Comparison of ENCODE assay signal across 2 cellular contexts in the genomic region with DNA sequence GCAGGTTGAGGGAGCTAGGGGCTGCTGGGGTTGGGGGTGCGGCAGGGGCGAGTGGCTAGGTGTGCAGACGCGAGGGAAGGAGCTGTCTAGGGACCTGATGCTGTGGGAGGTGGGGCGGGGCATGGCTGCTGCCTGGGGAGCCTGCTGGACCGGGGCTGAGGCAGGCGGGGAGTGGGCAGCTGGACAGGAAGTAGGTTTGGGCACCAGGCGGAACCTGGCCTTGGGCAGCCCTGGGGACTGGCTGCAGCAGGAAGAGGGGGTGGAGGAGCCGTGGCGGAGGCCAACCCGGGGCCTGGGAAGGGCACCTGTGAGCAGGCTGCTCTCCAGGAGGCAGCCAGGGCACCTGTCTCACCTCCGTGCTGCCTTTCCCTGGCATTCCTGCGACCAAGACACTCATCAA.
TF ChIP-seq lines count a peak whose summit lies in the region.

No MANE protein-coding gene starts in this region.

TF ChIP-seq in HEK293, 187 proteins besides CTCF, POLR2A, EP300 and RAD21:
- TF ChIP-seq ZFHX2 (tag by site-specific recombination; conservative IDR thresholded peaks at IDR 0.05) (peak; percentile 51), MZF1 (tag by site-specific recombination; IDR thresholded peaks at IDR 0.05; ENCODE audit: borderline replicate concordance) (no peak), SP2 (tag by site-specific recombination; IDR thresholded peaks at IDR 0.05) (peak; percentile 29), KLF9 (tag by site-specific recombination; IDR thresholded peaks at IDR 0.05; ENCODE audit: low read depth) (no peak), ZBTB8A (tag by site-specific recombination; IDR thresholded peaks at IDR 0.05) (no peak), GLIS1 (tag by site-specific recombination; IDR thresholded peaks at IDR 0.05) (no peak), ZNF223 (tag by site-specific recombination; IDR thresholded peaks at IDR 0.05) (no peak), ZNF747 (tag by site-specific recombination; IDR thresholded peaks at IDR 0.05) (no peak), PRDM1 (tag by site-specific recombination; IDR thresholded peaks at IDR 0.05) (no peak), ZNF785 (tag by site-specific recombination; IDR thresholded peaks at IDR 0.05) (no peak), ZNF366 (tag by site-specific recombination; conservative IDR thresholded peaks at IDR 0.05) (no peak), EGR2 (tag by site-specific recombination; IDR thresholded peaks at IDR 0.05; ENCODE audit: low read depth) (peak; percentile 62; the same call in 1 of the 2 replicates), ZNF23 (tag by site-specific recombination; IDR thresholded peaks at IDR 0.05; ENCODE audit: borderline replicate concordance) (no peak), ZNF514 (tag by site-specific recombination; IDR thresholded peaks at IDR 0.05) (no peak)
- TF ChIP-seq, protein P1, sequence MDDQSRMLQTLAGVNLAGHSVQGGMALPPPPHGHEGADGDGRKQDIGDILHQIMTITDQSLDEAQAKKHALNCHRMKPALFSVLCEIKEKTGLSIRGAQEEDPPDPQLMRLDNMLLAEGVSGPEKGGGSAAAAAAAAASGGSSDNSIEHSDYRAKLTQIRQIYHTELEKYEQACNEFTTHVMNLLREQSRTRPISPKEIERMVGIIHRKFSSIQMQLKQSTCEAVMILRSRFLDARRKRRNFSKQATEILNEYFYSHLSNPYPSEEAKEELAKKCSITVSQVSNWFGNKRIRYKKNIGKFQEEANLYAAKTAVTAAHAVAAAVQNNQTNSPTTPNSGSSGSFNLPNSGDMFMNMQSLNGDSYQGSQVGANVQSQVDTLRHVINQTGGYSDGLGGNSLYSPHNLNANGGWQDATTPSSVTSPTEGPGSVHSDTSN (CRISPR knock-in tag; IDR thresholded peaks at IDR 0.05): no peak
- TF ChIP-seq, protein P2, sequence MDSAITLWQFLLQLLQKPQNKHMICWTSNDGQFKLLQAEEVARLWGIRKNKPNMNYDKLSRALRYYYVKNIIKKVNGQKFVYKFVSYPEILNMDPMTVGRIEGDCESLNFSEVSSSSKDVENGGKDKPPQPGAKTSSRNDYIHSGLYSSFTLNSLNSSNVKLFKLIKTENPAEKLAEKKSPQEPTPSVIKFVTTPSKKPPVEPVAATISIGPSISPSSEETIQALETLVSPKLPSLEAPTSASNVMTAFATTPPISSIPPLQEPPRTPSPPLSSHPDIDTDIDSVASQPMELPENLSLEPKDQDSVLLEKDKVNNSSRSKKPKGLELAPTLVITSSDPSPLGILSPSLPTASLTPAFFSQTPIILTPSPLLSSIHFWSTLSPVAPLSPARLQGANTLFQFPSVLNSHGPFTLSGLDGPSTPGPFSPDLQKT (IDR thresholded peaks at IDR 0.05; ENCODE audit: borderline replicate concordance, low read depth, low read length): no peak
- TF ChIP-seq, protein P3, sequence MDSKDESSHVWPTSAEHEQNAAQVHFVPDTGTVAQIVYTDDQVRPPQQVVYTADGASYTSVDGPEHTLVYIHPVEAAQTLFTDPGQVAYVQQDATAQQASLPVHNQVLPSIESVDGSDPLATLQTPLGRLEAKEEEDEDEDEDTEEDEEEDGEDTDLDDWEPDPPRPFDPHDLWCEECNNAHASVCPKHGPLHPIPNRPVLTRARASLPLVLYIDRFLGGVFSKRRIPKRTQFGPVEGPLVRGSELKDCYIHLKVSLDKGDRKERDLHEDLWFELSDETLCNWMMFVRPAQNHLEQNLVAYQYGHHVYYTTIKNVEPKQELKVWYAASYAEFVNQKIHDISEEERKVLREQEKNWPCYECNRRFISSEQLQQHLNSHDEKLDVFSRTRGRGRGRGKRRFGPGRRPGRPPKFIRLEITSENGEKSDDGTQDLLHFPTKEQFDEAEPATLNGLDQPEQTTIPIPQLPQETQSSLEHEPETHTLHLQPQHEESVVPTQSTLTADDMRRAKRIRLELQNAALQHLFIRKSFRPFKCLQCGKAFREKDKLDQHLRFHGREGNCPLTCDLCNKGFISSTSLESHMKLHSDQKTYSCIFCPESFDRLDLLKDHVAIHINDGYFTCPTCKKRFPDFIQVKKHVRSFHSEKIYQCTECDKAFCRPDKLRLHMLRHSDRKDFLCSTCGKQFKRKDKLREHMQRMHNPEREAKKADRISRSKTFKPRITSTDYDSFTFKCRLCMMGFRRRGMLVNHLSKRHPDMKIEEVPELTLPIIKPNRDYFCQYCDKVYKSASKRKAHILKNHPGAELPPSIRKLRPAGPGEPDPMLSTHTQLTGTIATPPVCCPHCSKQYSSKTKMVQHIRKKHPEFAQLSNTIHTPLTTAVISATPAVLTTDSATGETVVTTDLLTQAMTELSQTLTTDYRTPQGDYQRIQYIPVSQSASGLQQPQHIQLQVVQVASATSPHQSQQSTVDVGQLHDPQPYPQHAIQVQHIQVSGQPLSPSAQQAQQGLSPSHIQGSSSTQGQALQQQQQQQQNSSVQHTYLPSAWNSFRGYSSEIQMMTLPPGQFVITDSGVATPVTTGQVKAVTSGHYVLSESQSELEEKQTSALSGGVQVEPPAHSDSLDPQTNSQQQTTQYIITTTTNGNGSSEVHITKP (tag by site-specific recombination; IDR thresholded peaks at IDR 0.05): no peak

TF ChIP-seq in HepG2, 621 proteins besides CTCF, POLR2A, EP300 and RAD21:
- TF ChIP-seq AGO2 (optimal IDR thresholded peaks at IDR 0.05; ENCODE audit: low read depth, low read length): peak; percentile 28
- TF ChIP-seq DNMT1 (CRISPR knock-in tag; IDR thresholded peaks at IDR 0.05): no peak
